1 cellular context compared by ENCODE assay signal in genomic region chr12:56221757-56222530, GRCh38.
TF ChIP-seq lines count a peak whose summit lies in the region.

Gene RNF41 (minus strand): TSS chr12:56221922. CDS start chr12:56214047, 7,875 bp downstream.

TF ChIP-seq in HepG2, 621 proteins besides CTCF, POLR2A, EP300 and RAD21 (continued from another document and continues in another):
- TF ChIP-seq ZNF639 (CRISPR knock-in tag; conservative IDR thresholded peaks at IDR 0.05), result peak; percentile 66
- TF ChIP-seq ZNF839 (CRISPR knock-in tag; IDR thresholded peaks at IDR 0.05; ENCODE audit: borderline replicate concordance), result peak; percentile 41; the same call in 1 of the 2 replicates
- peak; percentile 84 for TF ChIP-seq SKI (IDR thresholded peaks at IDR 0.05; ENCODE audit: partially characterized antibody)
- TF ChIP-seq DDIT3 (CRISPR knock-in tag; IDR thresholded peaks at IDR 0.05), result peak; percentile 79; the same call in 1 of the 2 replicates
- 0 out of 2 replicates have a peak, but pooled peaks have one; percentile 80 for TF ChIP-seq ZNF275 (CRISPR knock-in tag; IDR thresholded peaks at IDR 0.05; ENCODE audit: borderline replicate concordance)
- TF ChIP-seq HES4 (CRISPR knock-in tag; IDR thresholded peaks at IDR 0.05; ENCODE audit: borderline replicate concordance), result no peak
- TF ChIP-seq GABPA (IDR thresholded peaks at IDR 0.05; ENCODE audit: low read depth, low read length), result peak; percentile 66
- TF ChIP-seq GABPA (CRISPR knock-in tag; IDR thresholded peaks at IDR 0.05; ENCODE audit: low read depth), result peak; percentile 93
- TF ChIP-seq THRA (CRISPR knock-in tag; IDR thresholded peaks at IDR 0.05; ENCODE audit: borderline replicate concordance), result no peak
- peak; percentile 79; the same call in 1 of the 2 replicates for TF ChIP-seq ZNF280B (CRISPR knock-in tag; IDR thresholded peaks at IDR 0.05; ENCODE audit: borderline replicate concordance)
- no peak for TF ChIP-seq HIC2 (CRISPR knock-in tag; IDR thresholded peaks at IDR 0.05; ENCODE audit: low read depth)
- peak; percentile 84; the same call in 1 of the 2 replicates for TF ChIP-seq ZNF790 (CRISPR knock-in tag; IDR thresholded peaks at IDR 0.05; ENCODE audit: borderline replicate concordance)
- 0 out of 2 replicates have a peak, but pooled peaks have one; percentile 44 for TF ChIP-seq SALL1 (CRISPR knock-in tag; IDR thresholded peaks at IDR 0.05)
- no peak for TF ChIP-seq PHB2 (IDR thresholded peaks at IDR 0.05; ENCODE audit: partially characterized antibody)
- TF ChIP-seq ZNF24 (IDR thresholded peaks at IDR 0.05), result no peak
- no peak for TF ChIP-seq ZNF562 (CRISPR knock-in tag; IDR thresholded peaks at IDR 0.05; ENCODE audit: borderline replicate concordance)
- TF ChIP-seq HOXA3 (CRISPR knock-in tag; IDR thresholded peaks at IDR 0.05), result peak; percentile 49; the same call in 1 of the 2 replicates
- TF ChIP-seq ZNF766 (CRISPR knock-in tag; IDR thresholded peaks at IDR 0.05; ENCODE audit: borderline replicate concordance), result peak; percentile 87; the same call in 1 of the 2 replicates
- peak; percentile 95; the same call in 1 of the 2 replicates for TF ChIP-seq ZNF598 (CRISPR knock-in tag; IDR thresholded peaks at IDR 0.05; ENCODE audit: borderline replicate concordance)
- TF ChIP-seq ZNF18 (CRISPR knock-in tag; IDR thresholded peaks at IDR 0.05; ENCODE audit: insufficient replicate concordance), result peak; percentile 70
- TF ChIP-seq SRSF9 (IDR thresholded peaks at IDR 0.05; ENCODE audit: borderline replicate concordance, insufficient read depth, low read depth, low read length, poor library complexity, severe bottlenecking), result no peak
- no peak for TF ChIP-seq ZNF878 (CRISPR knock-in tag; IDR thresholded peaks at IDR 0.05)
- TF ChIP-seq MLXIP (CRISPR knock-in tag; IDR thresholded peaks at IDR 0.05; ENCODE audit: borderline replicate concordance), result no peak
- no peak for TF ChIP-seq BHLHE40 (IDR thresholded peaks at IDR 0.05; ENCODE audit: low read length)
- TF ChIP-seq KDM2A (CRISPR knock-in tag; IDR thresholded peaks at IDR 0.05; ENCODE audit: borderline replicate concordance, low read depth), result peak; percentile 61; the same call in 1 of the 2 replicates
- 0 out of 2 replicates have a peak, but pooled peaks have one; percentile 27 for TF ChIP-seq ZNF747 (CRISPR knock-in tag; IDR thresholded peaks at IDR 0.05; ENCODE audit: borderline replicate concordance)
- peak; percentile 69; the same call in 1 of the 2 replicates for TF ChIP-seq CREB3 (CRISPR knock-in tag; IDR thresholded peaks at IDR 0.05)
- peak; percentile 64 for TF ChIP-seq ZMYM4 (CRISPR knock-in tag; IDR thresholded peaks at IDR 0.05)
- TF ChIP-seq GPN1 (CRISPR knock-in tag; IDR thresholded peaks at IDR 0.05; ENCODE audit: borderline replicate concordance), result no peak
- peak; percentile 82 for TF ChIP-seq ELF1 (CRISPR knock-in tag; IDR thresholded peaks at IDR 0.05)
- no peak for TF ChIP-seq KLF15 (CRISPR knock-in tag; IDR thresholded peaks at IDR 0.05; ENCODE audit: borderline replicate concordance)
- peak; percentile 97 for TF ChIP-seq POLR2AphosphoS5 (IDR thresholded peaks at IDR 0.05; ENCODE audit: low read depth, low read length)
- 0 out of 2 replicates have a peak, but pooled peaks have one; percentile 33 for TF ChIP-seq ZNF446 (CRISPR knock-in tag; IDR thresholded peaks at IDR 0.05)
- peak; percentile 50; the same call in 1 of the 2 replicates for TF ChIP-seq SP5 (CRISPR knock-in tag; IDR thresholded peaks at IDR 0.05; ENCODE audit: borderline replicate concordance, low read depth)
- peak; percentile 93 for TF ChIP-seq GABPB1 (CRISPR knock-in tag; IDR thresholded peaks at IDR 0.05)
- peak; percentile 98 for TF ChIP-seq DRAP1 (CRISPR knock-in tag; IDR thresholded peaks at IDR 0.05)
- TF ChIP-seq ZBTB44 (CRISPR knock-in tag; IDR thresholded peaks at IDR 0.05), result 0 out of 2 replicates have a peak, but pooled peaks have one; percentile 31
- TF ChIP-seq ZNF704 (CRISPR knock-in tag; IDR thresholded peaks at IDR 0.05; ENCODE audit: borderline replicate concordance), result no peak
- peak; percentile 79 for TF ChIP-seq SP2 (CRISPR knock-in tag; IDR thresholded peaks at IDR 0.05)
- TF ChIP-seq WIZ (CRISPR knock-in tag; IDR thresholded peaks at IDR 0.05), result peak; percentile 57; the same call in 1 of the 2 replicates
- TF ChIP-seq MAZ (IDR thresholded peaks at IDR 0.05; ENCODE audit: borderline replicate concordance, low read depth, low read length), result 0 out of 2 replicates have a peak, but pooled peaks have one; percentile 5
- no peak for TF ChIP-seq MAZ (CRISPR knock-in tag; IDR thresholded peaks at IDR 0.05; ENCODE audit: low read depth)
- no peak for TF ChIP-seq KDM6A (CRISPR knock-in tag; IDR thresholded peaks at IDR 0.05; ENCODE audit: low read depth)
- TF ChIP-seq ZNF580 (CRISPR knock-in tag; IDR thresholded peaks at IDR 0.05; ENCODE audit: borderline replicate concordance, low read depth), result no peak
- TF ChIP-seq ZFY (CRISPR knock-in tag; IDR thresholded peaks at IDR 0.05), result peak; percentile 93
- TF ChIP-seq ZNF180 (CRISPR knock-in tag; IDR thresholded peaks at IDR 0.05; ENCODE audit: borderline replicate concordance, low read depth), result no peak
